In genomic region chr6:75287424-75287823, GRCh38 we compare ENCODE assay signal across 1 cellular context.
TF ChIP-seq lines count a peak whose summit lies in the region.

No MANE protein-coding gene starts in this region.

TF ChIP-seq in A549, 52 proteins besides CTCF, POLR2A, EP300 and RAD21 (continued from another document):
- TF ChIP-seq, protein P1, sequence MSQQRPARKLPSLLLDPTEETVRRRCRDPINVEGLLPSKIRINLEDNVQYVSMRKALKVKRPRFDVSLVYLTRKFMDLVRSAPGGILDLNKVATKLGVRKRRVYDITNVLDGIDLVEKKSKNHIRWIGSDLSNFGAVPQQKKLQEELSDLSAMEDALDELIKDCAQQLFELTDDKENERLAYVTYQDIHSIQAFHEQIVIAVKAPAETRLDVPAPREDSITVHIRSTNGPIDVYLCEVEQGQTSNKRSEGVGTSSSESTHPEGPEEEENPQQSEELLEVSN (IDR thresholded peaks at IDR 0.05; ENCODE audit: borderline replicate concordance, low read depth) = no peak
